ENCODE assay signal across 9 cellular contexts in the genomic region with DNA sequence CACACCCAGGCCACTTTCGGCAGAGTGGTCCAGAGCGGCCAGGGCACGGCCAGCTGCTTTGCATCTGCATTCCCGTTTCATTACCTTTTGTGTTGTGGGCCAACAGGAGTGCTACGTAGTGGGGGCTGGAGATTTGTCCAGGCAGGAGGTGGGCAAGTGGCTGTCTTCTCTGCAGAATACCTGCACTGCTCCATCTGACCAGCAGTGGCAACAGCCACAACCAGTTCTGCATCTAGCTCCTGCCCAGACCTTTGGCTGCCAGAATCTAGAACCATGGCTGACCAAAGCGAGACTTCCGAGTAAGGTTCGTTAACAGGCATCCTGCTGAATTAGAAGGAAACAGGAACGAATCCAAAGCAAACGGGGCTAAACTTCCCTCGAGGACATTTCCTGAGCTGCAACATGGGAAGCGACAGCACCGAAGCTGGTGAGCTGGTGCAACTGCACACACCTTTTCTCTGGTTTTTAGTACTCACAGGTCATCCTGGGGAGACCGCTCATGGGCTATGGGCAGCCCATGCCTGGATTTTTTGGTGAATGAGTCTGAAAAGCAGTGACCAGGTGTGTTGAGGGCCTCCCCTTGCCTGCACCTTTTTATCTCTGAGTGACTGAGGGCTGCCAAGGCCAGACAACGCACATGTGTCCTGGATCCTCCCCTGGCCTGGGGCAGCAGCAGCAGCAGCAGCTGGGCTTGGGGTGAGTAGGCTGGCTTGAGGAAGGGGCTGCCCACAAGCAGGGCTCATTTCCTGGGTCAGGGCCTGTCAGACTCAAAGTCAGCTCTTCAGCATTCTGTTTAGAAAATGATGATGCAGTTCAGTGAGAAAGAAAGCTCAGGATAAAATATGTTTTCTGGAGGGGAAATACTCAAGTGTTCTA. TPM values are rescaled to one million over a fixed set of nuclear protein-coding genes. Genes with fewer than 3 reads are reported as not detected.
DNase-seq lines count a peak whose midpoint lies in the region; ATAC-seq and TF ChIP-seq lines count a peak whose summit lies in the region.
"Had no signal": no experiment of that assay in that cellular context is flagged by ENCODE, and none has a peak within 500 bp of the region (broad histone marks: within the 10 kb centered on the region; RNA-seq: fewer than 3 reads in every experiment).

No MANE protein-coding gene starts in this region.

- TF ChIP-seq CTCF in GM12864 (IDR thresholded peaks at IDR 0.05; ENCODE audit: low read depth, low read length, missing control alignments) (peak; percentile 59), foreskin keratinocyte (conservative IDR thresholded peaks at IDR 0.05) (no peak)

- no peaks in the 10 kb centered on the region for H3K4me1 ChIP-seq in foreskin keratinocyte

- no peak for DNase-seq in GM12864 (ENCODE audit: low read depth)
- DNase-seq in foreskin keratinocyte: no peak
- DNase-seq in foreskin melanocyte: no peak
- no peak for DNase-seq in NCI-H524 treated with DMSO at 0.1 percent for 48 hours (lab: John Stamatoyannopoulos, UW)
- no peak for DNase-seq in activated CD4-positive, alpha-beta T cell treated with anti-CD3 and anti-CD28 coated beads, Interleukin-2, amount 50 U/mL, for 4 hours
- DNase-seq: activated CD4-positive, CD25-positive, alpha-beta regulatory T cell treated with anti-CD3 and anti-CD28 coated beads, Interleukin-2, amount 50 U/mL, for 72 hours had no signal

- peak; percentile 33 for ATAC-seq in GM21381 (IDR thresholded peaks at IDR 0.05; ENCODE audit: unreplicated experiment)
- peak; percentile 37 for ATAC-seq in HG03378 (IDR thresholded peaks at IDR 0.05; ENCODE audit: unreplicated experiment)
- ATAC-seq in foreskin keratinocyte: peak; percentile 28
- no peak for ATAC-seq in HG02610 (IDR thresholded peaks at IDR 0.05; ENCODE audit: unreplicated experiment)

- no peak overlapping the region for H3K27ac ChIP-seq in foreskin keratinocyte

- H3K4me3 ChIP-seq in GM12864 (ENCODE audit: low read depth, low read length): peak overlapping the region; percentile 9

- H3K27me3 ChIP-seq in foreskin keratinocyte: peaks cover 26% of the 10 kb centered on the region

RNA-seq across cellular contexts. Expression of a gene that starts 10.6 kb away (rescaled TPM):
- total RNA-seq in foreskin keratinocyte: not detected in 2 replicates
- polyA plus RNA-seq in foreskin keratinocyte: not detected in 2 replicates

RNA-seq across cellular contexts. Expression of a gene that starts 26.6 kb away (rescaled TPM):
- total RNA-seq in foreskin keratinocyte: 21.0 and 23.8 TPM in 2 replicates
- 21.8 and 23.1 TPM in 2 replicates for polyA plus RNA-seq in foreskin keratinocyte
